Comparison of ENCODE assay signal across 6 cellular contexts in genomic region chr4:3578527-3579144, GRCh38. TPM values are rescaled to one million over a fixed set of nuclear protein-coding genes. Genes with fewer than 3 reads are reported as not detected.
DNase-seq lines count a peak whose midpoint lies in the region; ATAC-seq, FAIRE-seq and TF ChIP-seq lines count a peak whose summit lies in the region.
"Not testable (repeated sequence)": the region's sequence is repeated elsewhere in the genome, so short reads cannot be mapped to it uniquely, and the experiment has no call there.

No MANE protein-coding gene starts in this region.

- POLR2A ChIA-PET in HEK293 (lab: Yijun Ruan, JAX); K562 (lab: Yijun Ruan, JAX): not testable (repeated sequence)

- not testable (repeated sequence) for DNase-seq in HTR-8/SVneo (ENCODE audit: insufficient read length, low spot score); K562 (ENCODE audit: extremely low read depth in 1 of 4, low spot score in 3 of 4); bronchial epithelial cell (ENCODE audit: low read depth); urothelium cell line (ENCODE audit: low spot score)
- peak; percentile 1 for DNase-seq in sigmoid colon

- H3K79me2 ChIP-seq in K562 (ENCODE audit: control insufficient read depth, insufficient read depth, low read length), result not testable (repeated sequence)

- TF ChIP-seq CTCF in HEK293 (tag by site-specific recombination; IDR thresholded peaks at IDR 0.05); K562 (IDR thresholded peaks at IDR 0.05 in 2 of 3, conservative IDR thresholded peaks at IDR 0.05 in 1 of 3; ENCODE audit: insufficient read depth in 2 of 3, low read depth in 1 of 3, low read length in 3 of 3); bronchial epithelial cell (IDR thresholded peaks at IDR 0.05; ENCODE audit: insufficient read depth, low read length, severe bottlenecking); sigmoid colon (IDR thresholded peaks at IDR 0.05): not testable (repeated sequence)

- not testable (repeated sequence) for TF ChIP-seq EP300 in K562 (IDR thresholded peaks at IDR 0.05; ENCODE audit: low read length); sigmoid colon (IDR thresholded peaks at IDR 0.05)

- not testable (repeated sequence) for H3K9ac ChIP-seq in K562 (ENCODE audit: insufficient read depth in 1 of 2, low read depth in 2 of 2, low read length in 2 of 2)

- FAIRE-seq in HTR-8/SVneo (lab: Jason Lieb, UNC) (peak; percentile 40), K562 (lab: Jason Lieb, UNC) (peak; percentile 69), bronchial epithelial cell (lab: Jason Lieb, UNC) (peak; percentile 93), urothelium cell line (lab: Jason Lieb, UNC) (peak; percentile 92)

- BruUV-seq in K562 (replicated peaks; lab: Mats Ljungman, UMichigan), result not testable (repeated sequence)

- not testable (repeated sequence) for H3K4me2 ChIP-seq in K562 (ENCODE audit: insufficient read depth, low read length)

- not testable (repeated sequence) for ATAC-seq in K562

- H2AFZ ChIP-seq in K562 (ENCODE audit: low read depth, low read length), result not testable (repeated sequence)

- not testable (repeated sequence) for H3K4me1 ChIP-seq in HEK293 (ENCODE audit: control insufficient read depth, insufficient read depth, low read length); K562 (replicated peaks in 1 of 2; ENCODE audit: control insufficient read depth in 2 of 2, insufficient read depth in 2 of 2, low read length in 2 of 2); sigmoid colon

- H3K27ac ChIP-seq in HEK293 (ENCODE audit: extremely low read depth, low read depth, low read length); K562 (ENCODE audit: extremely low read depth, low read depth, low read length); sigmoid colon: not testable (repeated sequence)

- H3K9me3 ChIP-seq in HEK293 (ENCODE audit: control insufficient read depth, insufficient read depth, low read depth, low read length); K562 (replicated peaks; ENCODE audit: control insufficient read depth, insufficient read depth, low read depth, low read length); sigmoid colon: not testable (repeated sequence)

- in situ Hi-C loops in K562 (cut with MboI), result not testable (repeated sequence)

- TF ChIP-seq RAD21 in K562 (CRISPR knock-in tag; conservative IDR thresholded peaks at IDR 0.05 in 1 of 2, IDR thresholded peaks at IDR 0.05 in 1 of 2), result not testable (repeated sequence)

- WGBS in K562 (ENCODE audit: insufficient coverage, low coverage, missing lambda C conversion rate), result 6% methylated on average over 3 of the region's 4 CpGs
- WGBS in sigmoid colon, 2 donors, result 81 to 96% methylated on average over 3 of the region's 4 CpGs

- CTCF ChIA-PET in HEK293 (lab: Yijun Ruan, JAX); K562 (lab: Yijun Ruan, JAX; ENCODE audit: low intra/inter-chr PET ratio): not testable (repeated sequence)

- TF ChIP-seq POLR2A in K562 (conservative IDR thresholded peaks at IDR 0.05); sigmoid colon (IDR thresholded peaks at IDR 0.05): not testable (repeated sequence)

- H4K20me1 ChIP-seq in K562 (replicated peaks; ENCODE audit: control insufficient read depth, insufficient read depth, low read length), result not testable (repeated sequence)

- H3K36me3 ChIP-seq in HEK293 (ENCODE audit: control insufficient read depth in 2 of 2, insufficient read depth in 1 of 2, low read length in 2 of 2); K562 (ENCODE audit: control insufficient read depth, insufficient read depth, low read length); bronchial epithelial cell (ENCODE audit: control insufficient read depth, insufficient read depth, low read length); sigmoid colon: not testable (repeated sequence)

- H3K9me1 ChIP-seq in K562 (ENCODE audit: control insufficient read depth, insufficient read depth, low read length), result not testable (repeated sequence)

- intact Hi-C loops in K562 (cut with micrococcal nuclease); sigmoid colon (cut with DNase I): not testable (repeated sequence)

- not testable (repeated sequence) for H3K4me3 ChIP-seq in HEK293 (ENCODE audit: low read depth, low read length); K562; bronchial epithelial cell (ENCODE audit: low read depth, low read length); sigmoid colon

- H3K27me3 ChIP-seq in K562 (ENCODE audit: control insufficient read depth in 2 of 2, insufficient read depth in 2 of 2, low read length in 2 of 2); bronchial epithelial cell (ENCODE audit: control insufficient read depth, insufficient read depth, low read length); sigmoid colon: not testable (repeated sequence)

TF ChIP-seq in HEK293, 187 proteins besides CTCF, POLR2A, EP300 and RAD21:
- peak; percentile 99 for TF ChIP-seq EGR2 (tag by site-specific recombination; IDR thresholded peaks at IDR 0.05; ENCODE audit: low read depth)
- TF ChIP-seq ZBTB17 (tag by site-specific recombination; IDR thresholded peaks at IDR 0.05), result peak; percentile 61; the same call in 1 of the 2 replicates
- TF ChIP-seq ZFHX2 (tag by site-specific recombination; conservative IDR thresholded peaks at IDR 0.05), result peak; percentile 95

RNA-seq across cellular contexts. Expression of gene LRPAP1, which starts 46.4 kb away (rescaled TPM):
- total RNA-seq in K562 (2011; cell fraction: chromatin; rRNA removed; ENCODE audit: low replicate concordance), result 44.0 and 98.8 TPM in 2 replicates
- total RNA-seq in K562 (2011; cell fraction: nucleolus; rRNA removed), result 76.2 and 78.7 TPM in 2 replicates
- total RNA-seq in K562 (2011; cell fraction: nucleoplasm; rRNA removed), result 43.0 and 46.3 TPM in 2 replicates
- 73.5 and 105 TPM in 2 replicates for total RNA-seq in K562 (2014; rRNA removed)
- 18.7 and 24.6 TPM in 2 replicates for total RNA-seq in K562 (2014; rRNA removed; fragmentation: Illumina TruSeq; extraction: Trizol)
- total RNA-seq in K562 (2015; rRNA removed; fragmentation: Illumina TruSeq; extraction: Trizol), result 41.8 and 49.7 TPM in 2 replicates
- 72.0 and 75.5 TPM in 2 replicates for total RNA-seq in K562 (2021)
- 43.6 and 45.0 TPM in 2 replicates for polyA plus RNA-seq in K562 (2011; rRNA removed)
- polyA plus RNA-seq in K562 (2011; cell fraction: cytosol; rRNA removed), result 28.1 and 40.4 TPM in 2 replicates
- polyA plus RNA-seq in K562 (2011; cell fraction: nucleus; rRNA removed), result 33.7 and 47.1 TPM in 2 replicates
- 70.2 and 113 TPM in 2 replicates for polyA plus RNA-seq in K562 (2012)
- 33.1 and 55.4 TPM in 2 replicates for polyA plus RNA-seq in K562 (2014; fragmentation: Illumina TruSeq; extraction: Trizol)
- 1 to 10 TPM; 1.1 to 6.1 TPM for polyA plus RNA-seq in K562 (2014; fragmentation: Nextera tagmentation; extraction: Ambion mirVana)
- polyA plus RNA-seq in K562 (2014; rRNA removed), result 57.7 and 69.9 TPM in 2 replicates
- polyA minus RNA-seq in K562 (2011; rRNA and poly(A)+ RNA removed), result 23.0 and 26.5 TPM in 2 replicates
- polyA minus RNA-seq in K562 (2011; cell fraction: cytosol; rRNA and poly(A)+ RNA removed), result 19.7 and 31.3 TPM in 2 replicates
- 17.9 and 19.5 TPM in 2 replicates for polyA minus RNA-seq in K562 (2011; cell fraction: nucleus; rRNA and poly(A)+ RNA removed)
- total RNA-seq in bronchial epithelial cell, result 53.7 and 106 TPM in 2 replicates
- total RNA-seq in sigmoid colon, result 100 to 1,000 TPM in 2 of 4 donors, 10 to 100 TPM in 2; 85.3 to 127 (median 99.6) TPM
- 100 to 1,000 TPM in 1 of 3 donors, 10 to 100 TPM in 2; 25.2 to 123 (median 44.2) TPM for polyA plus RNA-seq in sigmoid colon
